Comparison of ENCODE assay signal across 23 cellular contexts in genomic region chr17:42041619-42042018, GRCh38. TPM values are rescaled to one million over a fixed set of nuclear protein-coding genes. Genes with fewer than 3 reads are reported as not detected.
DNase-seq lines count a peak whose midpoint lies in the region; ATAC-seq, FAIRE-seq and TF ChIP-seq lines count a peak whose summit lies in the region.
"Had no signal": no experiment of that assay in that cellular context is flagged by ENCODE, and none has a peak within 500 bp of the region (broad histone marks: within the 10 kb centered on the region; RNA-seq: fewer than 3 reads in every experiment).

No MANE protein-coding gene starts in this region.

- H3K36me3 Mint-ChIP-seq in activated naive CD8-positive, alpha-beta T cell treated with anti-CD3 and anti-CD28 coated beads for 36 hours = no peaks in the 10 kb centered on the region
- H3K36me3 Mint-ChIP-seq in activated naive CD8-positive, alpha-beta T cell treated with anti-CD3 and anti-CD28 coated beads, Interleukin-2, amount 50 U/mL, for 24 hours (ENCODE audit: low read depth) = no peaks in the 10 kb centered on the region
- H3K36me3 Mint-ChIP-seq in neural progenitor cell = no peaks in the 10 kb centered on the region
- H3K36me3 Mint-ChIP-seq: CD4-positive, alpha-beta memory T cell had no signal

- H3K27me3 ChIP-seq in K562 (ENCODE audit: control insufficient read depth in 2 of 2, insufficient read depth in 2 of 2, low read length in 2 of 2) (no peaks in the 10 kb centered on the region), neural progenitor cell (no peaks in the 10 kb centered on the region), right cardiac atrium (ENCODE audit: control insufficient read depth, insufficient read depth) (no peaks in the 10 kb centered on the region), vagina (no peaks in the 10 kb centered on the region)

- H3K9me3 ChIP-seq in K562 (replicated peaks; ENCODE audit: control insufficient read depth, insufficient read depth, low read depth, low read length) (no peaks in the 10 kb centered on the region), neural progenitor cell (ENCODE audit: low read depth) (no peaks in the 10 kb centered on the region), right cardiac atrium (ENCODE audit: control insufficient read depth, low read length) (no peaks in the 10 kb centered on the region), vagina (no peaks in the 10 kb centered on the region)
- H3K9me3 ChIP-seq: A549 had no signal

- H2AFZ ChIP-seq in K562 (ENCODE audit: low read depth, low read length) (no peak overlapping the region), neural progenitor cell (replicated peaks) (no peak overlapping the region)

- H3K27ac Mint-ChIP-seq in activated naive CD8-positive, alpha-beta T cell treated with anti-CD3 and anti-CD28 coated beads for 36 hours = peak overlapping the region; percentile 17
- no peak overlapping the region for H3K27ac Mint-ChIP-seq in activated naive CD8-positive, alpha-beta T cell treated with anti-CD3 and anti-CD28 coated beads, Interleukin-2, amount 50 U/mL, for 24 hours
- peak overlapping the region; percentile 28 for H3K27ac Mint-ChIP-seq in neural progenitor cell
- H3K27ac Mint-ChIP-seq: CD4-positive, alpha-beta memory T cell; HFFc6 had no signal

- FAIRE-seq in K562 (lab: Jason Lieb, UNC) = no peak
- FAIRE-seq: A549, GM12891, GM18507, H1 had no signal

- H3K4me3 ChIP-seq in K562 = no peak overlapping the region
- H3K4me3 ChIP-seq in neural progenitor cell = no peak overlapping the region
- no peak overlapping the region for H3K4me3 ChIP-seq in right cardiac atrium (ENCODE audit: low read length)
- H3K4me3 ChIP-seq in vagina = no peak overlapping the region
- H3K4me3 ChIP-seq: A549 had no signal

- H3K4me2 ChIP-seq in K562 (ENCODE audit: insufficient read depth, low read length) = no peak overlapping the region
- no peak overlapping the region for H3K4me2 ChIP-seq in neural progenitor cell
- H3K4me2 ChIP-seq: A549 had no signal

- H3K27ac ChIP-seq in K562 (ENCODE audit: extremely low read depth, low read depth, low read length) (no peak overlapping the region), neural progenitor cell (no peak overlapping the region), right cardiac atrium (ENCODE audit: low read length) (no peak overlapping the region), vagina (no peak overlapping the region)
- H3K27ac ChIP-seq: A549 had no signal

- H3K4me3 Mint-ChIP-seq in activated naive CD8-positive, alpha-beta T cell treated with anti-CD3 and anti-CD28 coated beads for 36 hours = no peak overlapping the region
- H3K4me3 Mint-ChIP-seq in activated naive CD8-positive, alpha-beta T cell treated with anti-CD3 and anti-CD28 coated beads, Interleukin-2, amount 50 U/mL, for 24 hours = no peak overlapping the region
- H3K4me3 Mint-ChIP-seq in neural progenitor cell = no peak overlapping the region
- H3K4me3 Mint-ChIP-seq: CD4-positive, alpha-beta memory T cell; H9; HFFc6 had no signal

- TF ChIP-seq POLR2A in K562 (conservative IDR thresholded peaks at IDR 0.05) (no peak), vagina (IDR thresholded peaks at IDR 0.05) (no peak)

- no peak for DNase-seq in activated naive CD8-positive, alpha-beta T cell treated with anti-CD3 and anti-CD28 coated beads for 36 hours
- DNase-seq in activated naive CD8-positive, alpha-beta T cell treated with anti-CD3 and anti-CD28 coated beads, Interleukin-2, amount 50 U/mL, for 24 hours = no peak
- DNase-seq in K562 (ENCODE audit: extremely low read depth in 1 of 4, low spot score in 3 of 4) (no peak), neural progenitor cell (ENCODE audit: low spot score) (no peak), right cardiac atrium (no peak), omental fat pad (ENCODE audit: low spot score) (no peak), vagina (ENCODE audit: extremely low spot score in 2 of 2) (no peak)
- DNase-seq: 8988T; C1 segment of cervical spinal cord; Calu3; CD4-positive, alpha-beta memory T cell; COR-L47; DMS53; DMS79 treated with DMSO at 0.1 percent for 48 hours; GF-D8; H9; HFFc6 had no signal

- H4K20me1 ChIP-seq in K562 (replicated peaks; ENCODE audit: control insufficient read depth, insufficient read depth, low read length) (no peaks in the 10 kb centered on the region), neural progenitor cell (ENCODE audit: low read depth) (no peaks in the 10 kb centered on the region)

- H3K4me1 ChIP-seq in K562 (replicated peaks in 1 of 2; ENCODE audit: control insufficient read depth in 2 of 2, insufficient read depth in 2 of 2, low read length in 2 of 2) = peaks cover 0 to 22% of the 10 kb centered on the region in 2 experiments; a peak in 2 of 5 replicates
- H3K4me1 ChIP-seq in neural progenitor cell = peaks cover 22% of the 10 kb centered on the region
- no peaks in the 10 kb centered on the region for H3K4me1 ChIP-seq in right cardiac atrium (ENCODE audit: control insufficient read depth, insufficient read depth, low read length)
- no peaks in the 10 kb centered on the region for H3K4me1 ChIP-seq in vagina
- H3K4me1 ChIP-seq: A549 had no signal

- ATAC-seq in activated naive CD8-positive, alpha-beta T cell treated with anti-CD3 and anti-CD28 coated beads, Interleukin-2, amount 50 U/mL, for 24 hours = no peak
- peak; percentile 20 for ATAC-seq in K562
- no peak for ATAC-seq in right cardiac atrium
- ATAC-seq in omental fat pad (ENCODE audit: low FRiP score) = no peak
- ATAC-seq: HCT116 had no signal

- peaks cover 15% of the 10 kb centered on the region for H3K27me3 Mint-ChIP-seq in activated naive CD8-positive, alpha-beta T cell treated with anti-CD3 and anti-CD28 coated beads for 36 hours
- peaks cover 16% of the 10 kb centered on the region for H3K27me3 Mint-ChIP-seq in activated naive CD8-positive, alpha-beta T cell treated with anti-CD3 and anti-CD28 coated beads, Interleukin-2, amount 50 U/mL, for 24 hours
- peaks cover 9% of the 10 kb centered on the region for H3K27me3 Mint-ChIP-seq in neural progenitor cell (ENCODE audit: insufficient read depth, low read depth)

- no peaks in the 10 kb centered on the region for H3K79me2 ChIP-seq in K562 (ENCODE audit: control insufficient read depth, insufficient read depth, low read length)
- no peaks in the 10 kb centered on the region for H3K79me2 ChIP-seq in neural progenitor cell (ENCODE audit: low read depth)

- no peak for TF ChIP-seq CTCF in K562 (IDR thresholded peaks at IDR 0.05 in 2 of 3, conservative IDR thresholded peaks at IDR 0.05 in 1 of 3; ENCODE audit: insufficient read depth in 2 of 3, low read depth in 1 of 3, low read length in 3 of 3)
- TF ChIP-seq CTCF in neural progenitor cell (IDR thresholded peaks at IDR 0.05) = no peak
- TF ChIP-seq CTCF in omental fat pad (IDR thresholded peaks at IDR 0.05) = no peak
- TF ChIP-seq CTCF in vagina (IDR thresholded peaks at IDR 0.05) = no peak

- H3K36me3 ChIP-seq in K562 (ENCODE audit: control insufficient read depth, insufficient read depth, low read length) (no peaks in the 10 kb centered on the region), neural progenitor cell (no peaks in the 10 kb centered on the region), vagina (no peaks in the 10 kb centered on the region)

- H3K9me3 Mint-ChIP-seq in activated naive CD8-positive, alpha-beta T cell treated with anti-CD3 and anti-CD28 coated beads for 36 hours = no peaks in the 10 kb centered on the region
- no peaks in the 10 kb centered on the region for H3K9me3 Mint-ChIP-seq in activated naive CD8-positive, alpha-beta T cell treated with anti-CD3 and anti-CD28 coated beads, Interleukin-2, amount 50 U/mL, for 24 hours
- H3K9me3 Mint-ChIP-seq in neural progenitor cell = no peaks in the 10 kb centered on the region
- H3K9me3 Mint-ChIP-seq: CD4-positive, alpha-beta memory T cell; H9; HFFc6 had no signal

- peaks cover 12% of the 10 kb centered on the region for H3F3A ChIP-seq in neural progenitor cell (ENCODE audit: low read depth)

- in situ Hi-C loops in K562 (cut with MboI) = no loop called here

- H3K9ac ChIP-seq in K562 (ENCODE audit: insufficient read depth in 1 of 2, low read depth in 2 of 2, low read length in 2 of 2) (no peak overlapping the region), neural progenitor cell (no peak overlapping the region)

- no peak for TF ChIP-seq RAD21 in K562 (CRISPR knock-in tag; conservative IDR thresholded peaks at IDR 0.05 in 1 of 2, IDR thresholded peaks at IDR 0.05 in 1 of 2)

- POLR2A ChIA-PET in K562 (lab: Yijun Ruan, JAX) = interaction anchor here (0.9 to 1.9 kb wide), 5 partner anchors 8 to 24 kb away, joined by 3 to 8 read pairs (median 4); partner anchors contain the start of gene DNAJC7

- intact Hi-C loops in K562 (cut with micrococcal nuclease) (no loop called here), right cardiac atrium (cut with DNase I) (no loop called here), vagina (cut with DNase I) (no loop called here)

- no peak for TF ChIP-seq EP300 in K562 (IDR thresholded peaks at IDR 0.05; ENCODE audit: low read length)

- no TSS peak for BruUV-seq in K562 (replicated peaks; lab: Mats Ljungman, UMichigan)

- CTCF ChIA-PET in K562 (lab: Yijun Ruan, JAX; ENCODE audit: low intra/inter-chr PET ratio) = no interaction called here

- no peaks in the 10 kb centered on the region for H3K9me1 ChIP-seq in K562 (ENCODE audit: control insufficient read depth, insufficient read depth, low read length)

- H3K4me1 Mint-ChIP-seq in activated naive CD8-positive, alpha-beta T cell treated with anti-CD3 and anti-CD28 coated beads for 36 hours = peaks cover 5% of the 10 kb centered on the region
- H3K4me1 Mint-ChIP-seq in activated naive CD8-positive, alpha-beta T cell treated with anti-CD3 and anti-CD28 coated beads, Interleukin-2, amount 50 U/mL, for 24 hours = no peaks in the 10 kb centered on the region
- peaks cover 11% of the 10 kb centered on the region for H3K4me1 Mint-ChIP-seq in neural progenitor cell
- H3K4me1 Mint-ChIP-seq: CD4-positive, alpha-beta memory T cell had no signal

RNA-seq across cellular contexts. Expression of gene C17orf113, which starts 8.8 kb away (rescaled TPM):
- total RNA-seq in activated naive CD8-positive, alpha-beta T cell treated with anti-CD3 and anti-CD28 coated beads for 36 hours = under 1 TPM; 0.23 to 0.40 TPM
- total RNA-seq in K562 (2011; cell fraction: chromatin; rRNA removed; ENCODE audit: low replicate concordance) = 0.88 and 2.5 TPM in 2 replicates
- 1.8 and 2.0 TPM in 2 replicates for total RNA-seq in K562 (2011; cell fraction: nucleolus; rRNA removed)
- 0.95 and 1.2 TPM in 2 replicates for total RNA-seq in K562 (2011; cell fraction: nucleoplasm; rRNA removed)
- 0.78 and 0.86 TPM in 2 replicates for total RNA-seq in K562 (2014; rRNA removed)
- total RNA-seq in K562 (2014; rRNA removed; fragmentation: Illumina TruSeq; extraction: Trizol) = 0.22 and 0.29 TPM in 2 replicates
- 0.29 and 0.34 TPM in 2 replicates for total RNA-seq in K562 (2015; rRNA removed; fragmentation: Illumina TruSeq; extraction: Trizol)
- total RNA-seq in K562 (2021) = 1.1 and 1.2 TPM in 2 replicates
- polyA plus RNA-seq in K562 (2011; rRNA removed) = 0.49 and 0.55 TPM in 2 replicates
- polyA plus RNA-seq in K562 (2011; cell fraction: cytosol; rRNA removed) = 0.56 and 0.91 TPM in 2 replicates
- polyA plus RNA-seq in K562 (2011; cell fraction: nucleus; rRNA removed) = 0.65 and 1.1 TPM in 2 replicates
- 0.86 and 1.8 TPM in 2 replicates for polyA plus RNA-seq in K562 (2012)
- polyA plus RNA-seq in K562 (2014; fragmentation: Illumina TruSeq; extraction: Trizol) = 0.31 and 0.61 TPM in 2 replicates
- polyA plus RNA-seq in K562 (2014; fragmentation: Nextera tagmentation; extraction: Ambion mirVana) = under 1 TPM; 0.10 to 0.17 TPM
- 0.38 and 0.71 TPM in 2 replicates for polyA plus RNA-seq in K562 (2014; rRNA removed)
- polyA minus RNA-seq in K562 (2011; rRNA and poly(A)+ RNA removed) = 0.09 and 0.35 TPM in 2 replicates
- 0.64 and 0.67 TPM in 2 replicates for polyA minus RNA-seq in K562 (2011; cell fraction: cytosol; rRNA and poly(A)+ RNA removed)
- 0.22 and 0.27 TPM in 2 replicates for polyA minus RNA-seq in K562 (2011; cell fraction: nucleus; rRNA and poly(A)+ RNA removed)
- total RNA-seq in neural progenitor cell (ENCODE audit: low replicate concordance) = 2.2 and 5.5 TPM in 2 replicates
- 1 to 10 TPM in 1 of 4 donors, under 1 TPM in 3; 0.60 to 1.2 (median 0.66) TPM for total RNA-seq in right cardiac atrium
- 0.91 TPM for polyA plus RNA-seq in right cardiac atrium
- under 1 TPM; 0.09 to 0.63 (median 0.19) TPM for total RNA-seq in omental fat pad
- total RNA-seq in vagina = 0.49 TPM

RNA-seq across cellular contexts. Expression of gene NKIRAS2, which starts 21.7 kb away (rescaled TPM):
- 10 to 100 TPM; 20.3 to 25.0 TPM for total RNA-seq in activated naive CD8-positive, alpha-beta T cell treated with anti-CD3 and anti-CD28 coated beads for 36 hours
- 17.2 and 40.4 TPM in 2 replicates for total RNA-seq in K562 (2011; cell fraction: chromatin; rRNA removed; ENCODE audit: low replicate concordance)
- total RNA-seq in K562 (2011; cell fraction: nucleolus; rRNA removed) = 28.6 and 34.4 TPM in 2 replicates
- total RNA-seq in K562 (2011; cell fraction: nucleoplasm; rRNA removed) = 33.1 and 41.8 TPM in 2 replicates
- total RNA-seq in K562 (2014; rRNA removed) = 64.6 and 66.9 TPM in 2 replicates
- 17.9 and 18.7 TPM in 2 replicates for total RNA-seq in K562 (2014; rRNA removed; fragmentation: Illumina TruSeq; extraction: Trizol)
- total RNA-seq in K562 (2015; rRNA removed; fragmentation: Illumina TruSeq; extraction: Trizol) = 22.1 and 23.1 TPM in 2 replicates
- 37.8 and 45.5 TPM in 2 replicates for total RNA-seq in K562 (2021)
- polyA plus RNA-seq in K562 (2011; rRNA removed) = 29.8 and 36.2 TPM in 2 replicates
- polyA plus RNA-seq in K562 (2011; cell fraction: cytosol; rRNA removed) = 39.9 and 51.1 TPM in 2 replicates
- 23.3 and 30.8 TPM in 2 replicates for polyA plus RNA-seq in K562 (2011; cell fraction: nucleus; rRNA removed)
- 35.4 and 103 TPM in 2 replicates for polyA plus RNA-seq in K562 (2012)
- polyA plus RNA-seq in K562 (2014; fragmentation: Illumina TruSeq; extraction: Trizol) = 60.7 and 65.5 TPM in 2 replicates
- 10 to 100 TPM; 10.1 to 14.6 TPM for polyA plus RNA-seq in K562 (2014; fragmentation: Nextera tagmentation; extraction: Ambion mirVana)
- 58.7 and 68.6 TPM in 2 replicates for polyA plus RNA-seq in K562 (2014; rRNA removed)
- 18.3 and 23.9 TPM in 2 replicates for polyA minus RNA-seq in K562 (2011; rRNA and poly(A)+ RNA removed)
- polyA minus RNA-seq in K562 (2011; cell fraction: cytosol; rRNA and poly(A)+ RNA removed) = 18.9 and 19.3 TPM in 2 replicates
- 10.6 and 14.3 TPM in 2 replicates for polyA minus RNA-seq in K562 (2011; cell fraction: nucleus; rRNA and poly(A)+ RNA removed)
- total RNA-seq in neural progenitor cell (ENCODE audit: low replicate concordance) = 23.7 and 50.1 TPM in 2 replicates
- 10 to 100 TPM; 39.1 to 47.9 (median 40.4) TPM for total RNA-seq in right cardiac atrium
- 53.9 TPM for polyA plus RNA-seq in right cardiac atrium
- total RNA-seq in omental fat pad = 10 to 100 TPM; 27.8 to 39.3 (median 30.4) TPM
- 28.7 TPM for total RNA-seq in vagina

RNA-seq across cellular contexts. Expression of gene DNAJC7, which starts 24.4 kb away (rescaled TPM):
- total RNA-seq in activated naive CD8-positive, alpha-beta T cell treated with anti-CD3 and anti-CD28 coated beads for 36 hours = 100 to 1,000 TPM; 103 to 106 TPM
- 180 and 244 TPM in 2 replicates for total RNA-seq in K562 (2011; cell fraction: chromatin; rRNA removed; ENCODE audit: low replicate concordance)
- 111 and 117 TPM in 2 replicates for total RNA-seq in K562 (2011; cell fraction: nucleolus; rRNA removed)
- 168 and 236 TPM in 2 replicates for total RNA-seq in K562 (2011; cell fraction: nucleoplasm; rRNA removed)
- total RNA-seq in K562 (2014; rRNA removed) (145 and 157 TPM in 2 replicates), K562 (2014; rRNA removed; fragmentation: Illumina TruSeq; extraction: Trizol) (262 and 288 TPM in 2 replicates), K562 (2015; rRNA removed; fragmentation: Illumina TruSeq; extraction: Trizol) (191 and 206 TPM in 2 replicates), K562 (2021) (149 and 153 TPM in 2 replicates), neural progenitor cell (ENCODE audit: low replicate concordance) (80.7 and 92.5 TPM in 2 replicates), right cardiac atrium (10 to 100 TPM; 56.2 to 81.5 (median 65.3) TPM), omental fat pad (10 to 100 TPM; 46.5 to 72.5 (median 70.7) TPM), vagina (60.2 TPM)
- polyA plus RNA-seq in K562 (2011; rRNA removed) (75.6 and 120 TPM in 2 replicates), K562 (2014; fragmentation: Illumina TruSeq; extraction: Trizol) (206 and 239 TPM in 2 replicates), K562 (2014; fragmentation: Nextera tagmentation; extraction: Ambion mirVana) (10 to 100 TPM; 85.8 to 94.3 TPM), K562 (2014; rRNA removed) (148 and 173 TPM in 2 replicates), right cardiac atrium (60.7 TPM)
- polyA plus RNA-seq in K562 (2011; cell fraction: cytosol; rRNA removed) = 29.9 and 31.1 TPM in 2 replicates
- 49.5 and 50.7 TPM in 2 replicates for polyA plus RNA-seq in K562 (2011; cell fraction: nucleus; rRNA removed)
- polyA plus RNA-seq in K562 (2012) = 172 and 176 TPM in 2 replicates
- 82.6 and 112 TPM in 2 replicates for polyA minus RNA-seq in K562 (2011; rRNA and poly(A)+ RNA removed)
- 46.2 and 60.0 TPM in 2 replicates for polyA minus RNA-seq in K562 (2011; cell fraction: cytosol; rRNA and poly(A)+ RNA removed)
- 49.0 and 75.2 TPM in 2 replicates for polyA minus RNA-seq in K562 (2011; cell fraction: nucleus; rRNA and poly(A)+ RNA removed)

RNA-seq across cellular contexts. Expression of gene ZNF385C, which starts 56.7 kb away (rescaled TPM):
- total RNA-seq in activated naive CD8-positive, alpha-beta T cell treated with anti-CD3 and anti-CD28 coated beads for 36 hours = 1 to 10 TPM in 1 of 2 experiments, under 1 TPM in 1; 0.92 to 1.2 TPM
- 0.44 and 0.86 TPM in 2 replicates for total RNA-seq in K562 (2011; cell fraction: chromatin; rRNA removed; ENCODE audit: low replicate concordance)
- total RNA-seq in K562 (2011; cell fraction: nucleolus; rRNA removed) = 0.79 and 0.83 TPM in 2 replicates
- 0.73 and 1.5 TPM in 2 replicates for total RNA-seq in K562 (2011; cell fraction: nucleoplasm; rRNA removed)
- 0.20 TPM in 1 of 2 replicates, not detected in the other for total RNA-seq in K562 (2014; rRNA removed)
- 0.16 and 0.25 TPM in 2 replicates for total RNA-seq in K562 (2014; rRNA removed; fragmentation: Illumina TruSeq; extraction: Trizol)
- total RNA-seq in K562 (2015; rRNA removed; fragmentation: Illumina TruSeq; extraction: Trizol) = 0.08 and 0.11 TPM in 2 replicates
- 0.22 and 0.34 TPM in 2 replicates for total RNA-seq in K562 (2021)
- polyA plus RNA-seq in K562 (2011; rRNA removed) = 0.35 and 0.42 TPM in 2 replicates
- polyA plus RNA-seq in K562 (2011; cell fraction: cytosol; rRNA removed) = 0.48 and 0.63 TPM in 2 replicates
- polyA plus RNA-seq in K562 (2011; cell fraction: nucleus; rRNA removed) = 0.80 and 0.84 TPM in 2 replicates
- polyA plus RNA-seq in K562 (2012) = 0.25 and 1.9 TPM in 2 replicates
- polyA plus RNA-seq in K562 (2014; fragmentation: Illumina TruSeq; extraction: Trizol) = 0.28 and 0.29 TPM in 2 replicates
- under 1 TPM; 0.03 to 0.04 TPM for polyA plus RNA-seq in K562 (2014; fragmentation: Nextera tagmentation; extraction: Ambion mirVana)
- polyA plus RNA-seq in K562 (2014; rRNA removed) = 0.15 and 0.74 TPM in 2 replicates
- 0.11 and 0.18 TPM in 2 replicates for polyA minus RNA-seq in K562 (2011; rRNA and poly(A)+ RNA removed)
- polyA minus RNA-seq in K562 (2011; cell fraction: cytosol; rRNA and poly(A)+ RNA removed) = not detected in 2 replicates
- polyA minus RNA-seq in K562 (2011; cell fraction: nucleus; rRNA and poly(A)+ RNA removed) = not detected in 2 replicates
- 5.0 and 7.5 TPM in 2 replicates for total RNA-seq in neural progenitor cell (ENCODE audit: low replicate concordance)
- total RNA-seq in right cardiac atrium = under 1 TPM in 3 of 4 donors, not detected in 1; 0.29 to 0.42 (median 0.31) TPM
- 0.32 TPM for polyA plus RNA-seq in right cardiac atrium
- total RNA-seq in omental fat pad = not detected
- 0.49 TPM for total RNA-seq in vagina
- total RNA-seq: HFFc6 had no signal
- polyA plus RNA-seq: BJ; CD4-positive, alpha-beta memory T cell had no signal
